Comparison of ENCODE assay signal across 1 cellular context in the genomic region with DNA sequence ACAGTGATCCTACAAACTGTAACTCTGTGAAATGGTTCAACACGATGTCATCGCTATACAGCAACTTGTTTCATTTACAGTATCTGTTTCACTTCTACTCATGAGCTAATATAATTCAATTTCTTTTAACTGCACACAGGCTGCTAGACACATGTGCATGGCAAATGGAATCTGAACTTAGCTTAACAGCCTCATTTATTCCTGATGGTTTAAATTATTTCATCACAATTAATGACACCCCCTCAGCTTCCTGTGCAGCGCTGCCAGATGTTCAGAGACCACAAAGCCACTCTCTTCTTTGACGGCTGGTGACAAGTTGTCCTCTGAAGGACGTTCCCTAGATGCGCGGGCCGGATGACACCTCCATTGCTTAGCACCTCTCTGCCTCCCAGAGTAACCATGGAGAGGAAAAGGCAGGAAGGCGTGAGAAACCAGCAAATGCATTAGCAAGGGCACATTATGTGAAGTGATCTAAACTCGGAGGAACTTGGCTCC.
TF ChIP-seq lines count a peak whose summit lies in the region.

No MANE protein-coding gene starts in this region.

TF ChIP-seq in GM12878, 131 proteins besides CTCF, POLR2A, EP300 and RAD21:
- TF ChIP-seq, protein P1, sequence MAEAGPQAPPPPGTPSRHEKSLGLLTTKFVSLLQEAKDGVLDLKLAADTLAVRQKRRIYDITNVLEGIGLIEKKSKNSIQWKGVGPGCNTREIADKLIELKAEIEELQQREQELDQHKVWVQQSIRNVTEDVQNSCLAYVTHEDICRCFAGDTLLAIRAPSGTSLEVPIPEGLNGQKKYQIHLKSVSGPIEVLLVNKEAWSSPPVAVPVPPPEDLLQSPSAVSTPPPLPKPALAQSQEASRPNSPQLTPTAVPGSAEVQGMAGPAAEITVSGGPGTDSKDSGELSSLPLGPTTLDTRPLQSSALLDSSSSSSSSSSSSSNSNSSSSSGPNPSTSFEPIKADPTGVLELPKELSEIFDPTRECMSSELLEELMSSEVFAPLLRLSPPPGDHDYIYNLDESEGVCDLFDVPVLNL (IDR thresholded peaks at IDR 0.05; ENCODE audit: low read depth, low read length): no peak
- TF ChIP-seq ATF7 (IDR thresholded peaks at IDR 0.05; ENCODE audit: low read depth) (peak; percentile 71), ZNF207 (IDR thresholded peaks at IDR 0.05; ENCODE audit: borderline replicate concordance) (no peak)
